In the genomic region with DNA sequence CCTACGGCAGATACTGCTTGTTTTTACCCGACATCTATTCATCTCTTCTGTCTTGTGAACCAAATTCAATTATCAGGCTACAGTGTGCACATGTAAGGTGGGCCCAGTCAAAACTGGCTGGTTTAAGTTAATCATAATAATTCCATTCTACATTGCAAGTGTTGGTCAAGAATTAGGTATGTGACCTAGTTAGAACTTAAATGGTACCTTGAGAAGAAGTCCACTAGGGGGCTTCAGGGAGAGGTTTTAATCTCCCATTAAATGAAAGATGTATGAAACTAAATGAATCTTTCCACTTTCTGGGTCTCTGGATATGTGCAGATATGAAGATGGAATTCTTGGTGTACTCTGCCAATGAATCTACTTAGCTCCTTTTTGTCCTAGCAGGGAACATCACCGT, we compare ENCODE assay signal across 9 cellular contexts.
A peak's percentile ranks its signal among the peaks of the same experiment; 100 is the strongest.
DNase-seq lines count a peak whose midpoint lies in the region; ATAC-seq and TF ChIP-seq lines count a peak whose summit lies in the region.
"Had no signal": no experiment of that assay in that cellular context is flagged by ENCODE, and none has a peak within 500 bp of the region (broad histone marks: within the 10 kb centered on the region; RNA-seq: fewer than 3 reads in every experiment).

No MANE protein-coding gene starts in this region.

- CTCF ChIA-PET in GM10248 (lab: Yijun Ruan, JAX): interaction anchor here (1.0 to 1.6 kb wide), 2 partner anchors 13 to 19 kb away, joined by 3 to 5 read pairs; no protein-coding TSS in a partner anchor

- POLR2A ChIA-PET in GM10248 (lab: Yijun Ruan, JAX): no interaction called here

- TF ChIP-seq CTCF in epithelial cell of esophagus (IDR thresholded peaks at IDR 0.05; ENCODE audit: insufficient read depth, low read depth, low read length, missing control alignments) (peak; percentile 29), GM10248 (IDR thresholded peaks at IDR 0.05; ENCODE audit: control extremely low read depth, extremely low read depth, low read depth, missing control alignments) (no peak)

- peak; percentile 51 for DNase-seq in DMS 273 (lab: John Stamatoyannopoulos, UW; ENCODE audit: unreplicated experiment)
- DNase-seq in DMS 273 treated with DMSO at 0.1 percent for 48 hours (lab: John Stamatoyannopoulos, UW): no peak
- peak; percentile 40 for DNase-seq in NCI-H69 (lab: John Stamatoyannopoulos, UW)
- DNase-seq in epithelial cell of esophagus (ENCODE audit: low read depth): peak; percentile 30
- DNase-seq in skeletal muscle cell (ENCODE audit: low read depth): peak; percentile 5
- no peak for DNase-seq in GM10248 (ENCODE audit: extremely low spot score)
- DNase-seq in UCSD-AML1 (lab: John Stamatoyannopoulos, UW; ENCODE audit: unreplicated experiment): no peak
- DNase-seq: activated naive CD8-positive, alpha-beta T cell treated with anti-CD3 and anti-CD28 coated beads, Interleukin-2, amount 10 ng/mL, durations not matched to agents 7 days and 5 days had no signal

- no peak for ATAC-seq in GM19324 (IDR thresholded peaks at IDR 0.05; ENCODE audit: low FRiP score, unreplicated experiment)

- H3K4me3 ChIP-seq in epithelial cell of esophagus (ENCODE audit: low read length) (no peak overlapping the region), skeletal muscle cell (ENCODE audit: low read depth, low read length) (no peak overlapping the region)

Comparison
In these comparisons a context has a peak if more than half of its experiments do, and no peak if none do; other contexts are left out.
1. DNase-seq: peak in DMS 273 (single experiment), NCI-H69 (single experiment), epithelial cell of esophagus (single experiment) and skeletal muscle cell (single experiment); none in DMS 273 treated with DMSO at 0.1 percent for 48 hours (single experiment), GM10248 (single experiment) and UCSD-AML1 (single experiment).